Comparison of ENCODE assay signal across 18 cellular contexts in the genomic region with DNA sequence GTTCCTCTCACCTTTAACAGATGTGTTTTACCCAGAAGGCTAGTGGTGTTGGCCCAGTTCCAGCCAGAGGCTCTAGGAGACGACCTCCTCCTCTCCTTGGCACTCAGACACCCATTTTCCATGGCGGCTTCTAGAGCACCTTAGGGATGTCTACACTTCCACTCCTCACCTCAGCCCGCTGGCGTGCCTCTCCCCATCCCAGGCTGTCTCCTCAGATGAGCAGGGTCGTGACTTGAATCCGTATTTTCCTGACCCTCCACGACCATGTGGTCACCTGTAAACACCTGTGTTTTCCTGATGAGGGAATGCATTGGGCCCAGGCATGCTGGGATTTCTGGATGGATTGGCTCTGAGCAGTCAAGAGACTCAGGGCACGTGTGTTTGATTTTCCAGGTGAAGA.
"Had no signal": no experiment of that assay in that cellular context is flagged by ENCODE, and none has a peak within 500 bp of the region (broad histone marks: within the 10 kb centered on the region; RNA-seq: fewer than 3 reads in every experiment).

No MANE protein-coding gene starts in this region.

- H3K36me3 Mint-ChIP-seq: activated naive CD4-positive, alpha-beta T cell treated with anti-CD3 and anti-CD28 coated beads, Interleukin-2, amount 50 U/mL, for 72 hours; naive thymus-derived CD8-positive, alpha-beta T cell; stimulated activated memory B cell treated with anti-CD40 and anti-IgM and Interleukin-4, amounts not matched to agents 10 μg/mL and 1 μg/mL and 100 μg/mL, for 72 hours had no signal

- H3K4me3 ChIP-seq: left lung, pancreas, smooth muscle cell, transverse colon, vagina had no signal

- DNase-seq: activated CD4-positive, alpha-beta T cell treated with anti-CD3 and anti-CD28 coated beads for 1 hour; activated CD8-positive, alpha-beta memory T cell treated with anti-CD3 and anti-CD28 coated beads for 24 hours; activated gamma-delta T cell treated with Interleukin-2 at 50 U/mL for 16 hours; amniotic stem cell; erythroblast; foreskin melanocyte; hypothalamus; left lung; naive thymus-derived CD8-positive, alpha-beta T cell; pancreas; stimulated activated CD4-positive, alpha-beta T cell treated with anti-CD3 and anti-CD28 coated beads, Interleukin-4, amount 100 ng/mL, for 4 hours; transverse colon; WERI-Rb-1 had no signal

- H3K4me1 ChIP-seq: pancreas, transverse colon had no signal

- H3K27me3 Mint-ChIP-seq: naive thymus-derived CD8-positive, alpha-beta T cell had no signal

- H3K9me3 ChIP-seq: left lung, pancreas, transverse colon, vagina had no signal

- H3K4me3 Mint-ChIP-seq: activated T-helper 1 cell treated with anti-CD3 and anti-CD28 coated beads, Interleukin-12 subunit alpha, Interleukin-12 subunit beta, Interleukin-2, Interleukin-4 antibody, amounts not matched to agents 30 ng/mL and 10 ng/mL and 1 ng/mL, durations not matched to agents 14 hours and 24 hours and 36 hours; naive thymus-derived CD8-positive, alpha-beta T cell; stimulated activated memory B cell treated with anti-CD40 and anti-IgM and Interleukin-4, amounts not matched to agents 10 μg/mL and 1 μg/mL and 100 μg/mL, for 72 hours had no signal

- H3K27me3 ChIP-seq: left lung, pancreas, transverse colon, vagina had no signal

- H3K36me3 ChIP-seq: left lung, pancreas, transverse colon, vagina, WERI-Rb-1 had no signal

- H3K9me3 Mint-ChIP-seq: activated naive CD4-positive, alpha-beta T cell treated with anti-CD3 and anti-CD28 coated beads, Interleukin-2, amount 50 U/mL, for 72 hours; activated T-helper 1 cell treated with anti-CD3 and anti-CD28 coated beads, Interleukin-12 subunit alpha, Interleukin-12 subunit beta, Interleukin-2, Interleukin-4 antibody, amounts not matched to agents 30 ng/mL and 10 ng/mL and 1 ng/mL, durations not matched to agents 14 hours and 24 hours and 36 hours; naive thymus-derived CD8-positive, alpha-beta T cell; stimulated activated memory B cell treated with anti-CD40 and anti-IgM and Interleukin-4, amounts not matched to agents 10 μg/mL and 1 μg/mL and 100 μg/mL, for 72 hours had no signal

- H3K27ac ChIP-seq: pancreas, transverse colon, vagina, WERI-Rb-1 had no signal

- H3K27ac Mint-ChIP-seq: activated T-helper 1 cell treated with anti-CD3 and anti-CD28 coated beads, Interleukin-12 subunit alpha, Interleukin-12 subunit beta, Interleukin-2, Interleukin-4 antibody, amounts not matched to agents 30 ng/mL and 10 ng/mL and 1 ng/mL, durations not matched to agents 14 hours and 24 hours and 36 hours; stimulated activated memory B cell treated with anti-CD40 and anti-IgM and Interleukin-4, amounts not matched to agents 10 μg/mL and 1 μg/mL and 100 μg/mL, for 72 hours had no signal
